Comparison of ENCODE assay signal across 11 cellular contexts in the genomic region with DNA sequence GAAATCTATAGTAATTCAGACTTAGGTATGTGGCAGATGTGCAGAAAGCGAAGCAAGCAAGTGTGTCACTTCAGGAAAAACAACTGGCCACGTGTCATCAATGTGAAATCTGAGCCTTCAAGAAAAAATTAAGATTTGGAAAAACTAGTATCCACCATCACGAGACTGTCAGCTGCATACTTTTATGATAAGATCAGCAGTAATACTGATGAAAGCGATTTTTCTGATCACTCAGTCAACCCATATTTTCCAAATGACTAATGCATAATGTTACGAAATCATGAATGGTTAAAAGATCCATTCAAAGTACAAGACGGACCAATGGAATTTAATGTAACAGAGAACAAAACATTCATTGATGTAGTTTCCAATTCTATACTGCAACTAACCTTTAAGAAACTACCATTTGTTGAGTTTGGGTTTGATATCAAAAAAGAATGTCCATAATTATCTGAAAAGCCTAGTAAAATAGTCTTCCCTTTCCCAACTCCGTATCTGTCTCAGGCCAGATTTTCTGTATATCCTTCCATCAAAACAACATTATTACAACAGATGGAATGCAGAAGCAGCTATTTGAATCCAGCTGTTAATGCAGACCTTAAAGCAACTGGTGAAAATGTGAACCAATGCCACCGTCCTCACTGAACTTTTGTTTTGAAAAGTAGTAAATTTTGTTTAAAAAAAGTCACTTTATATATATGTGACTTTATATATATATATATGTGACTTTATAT. TPM values are rescaled to one million over a fixed set of nuclear protein-coding genes. Genes with fewer than 3 reads are reported as not detected.
DNase-seq lines count a peak whose midpoint lies in the region; ATAC-seq and TF ChIP-seq lines count a peak whose summit lies in the region.
"Had no signal": no experiment of that assay in that cellular context is flagged by ENCODE, and none has a peak within 500 bp of the region (broad histone marks: within the 10 kb centered on the region; RNA-seq: fewer than 3 reads in every experiment).

No MANE protein-coding gene starts in this region.

- H4K20me1 ChIP-seq in PC-3 (ENCODE audit: low read length) (no peaks in the 10 kb centered on the region), MM.1S (ENCODE audit: insufficient read depth, low read length) (no peaks in the 10 kb centered on the region)

- H3K4me2 ChIP-seq in PC-3 (ENCODE audit: low read length) (peak overlapping the region; percentile 44), parathyroid adenoma (ENCODE audit: low read length) (peak overlapping the region; percentile 10), MM.1S (ENCODE audit: low read depth, low read length) (no peak overlapping the region)

- CTCF ChIA-PET in BJ (lab: Yijun Ruan, JAX) = interaction anchor here (0.6 to 2.2 kb wide), 8 partner anchors 9 to 751 kb away, joined by 3 to 9 read pairs (median 4); no protein-coding TSS in a partner anchor
- CTCF ChIA-PET in PC-3 (lab: Charles Lee) = no interaction called here

- H3K9ac ChIP-seq in PC-3 (ENCODE audit: low read length) (no peak overlapping the region), parathyroid adenoma (no peak overlapping the region), MM.1S (ENCODE audit: low read length) (no peak overlapping the region)

- POLR2A ChIA-PET in BJ (lab: Charles Lee) (no interaction called here), PC-3 (lab: Charles Lee; ENCODE audit: unreplicated experiment) (interaction anchor here (0.6 kb wide), 1 partner anchor 10 kb away, joined by 10 read pairs; no protein-coding TSS in a partner anchor)

- H3K27ac ChIP-seq in PC-3 (ENCODE audit: low read length) (peak overlapping the region; percentile 36; the same call in 1 of the 2 replicates), parathyroid adenoma (no peak overlapping the region), MM.1S (ENCODE audit: low read length) (no peak overlapping the region)

- peak; percentile 49 for ATAC-seq in PC-3
- ATAC-seq in HG02970 (IDR thresholded peaks at IDR 0.05; ENCODE audit: low FRiP score, unreplicated experiment) = no peak
- ATAC-seq: stimulated activated effector memory CD8-positive, alpha-beta T cell treated with anti-CD3 and anti-CD28 coated beads, Interleukin-12 subunit alpha, Interleukin-12 subunit beta, amount 100 ng/mL, for 72 hours had no signal

- no TSS peak for BruUV-seq in PC-3 (replicated peaks; lab: Mats Ljungman, UMichigan)

- intact Hi-C loops in PC-3 (cut with micrococcal nuclease) = no loop called here

- H3K27me3 ChIP-seq in BJ (ENCODE audit: control insufficient read depth, insufficient read depth, low read length) = no peaks in the 10 kb centered on the region
- H3K27me3 ChIP-seq in PC-3 (ENCODE audit: low read length) = no peaks in the 10 kb centered on the region
- no peaks in the 10 kb centered on the region for H3K27me3 ChIP-seq in parathyroid adenoma (ENCODE audit: control insufficient read depth, insufficient read depth, low read length)
- no peaks in the 10 kb centered on the region for H3K27me3 ChIP-seq in MM.1S (replicated peaks; ENCODE audit: insufficient read depth, low read length)

- H3K79me2 ChIP-seq in PC-3 (ENCODE audit: low read length) = no peaks in the 10 kb centered on the region
- no peaks in the 10 kb centered on the region for H3K79me2 ChIP-seq in parathyroid adenoma
- no peaks in the 10 kb centered on the region for H3K79me2 ChIP-seq in MM.1S (ENCODE audit: low read length)

- H3K9me2 ChIP-seq in PC-3 (replicated peaks; ENCODE audit: low read length) = no peaks in the 10 kb centered on the region
- no peaks in the 10 kb centered on the region for H3K9me2 ChIP-seq in MM.1S (replicated peaks; ENCODE audit: insufficient read depth, low read length)

- peaks cover 14% of the 10 kb centered on the region for H3K4me1 ChIP-seq in PC-3 (ENCODE audit: insufficient read depth, low read length)
- H3K4me1 ChIP-seq in parathyroid adenoma = no peaks in the 10 kb centered on the region
- no peaks in the 10 kb centered on the region for H3K4me1 ChIP-seq in MM.1S (ENCODE audit: low read length)

- H3K36me3 ChIP-seq in BJ (ENCODE audit: control insufficient read depth, insufficient read depth, low read length) (peaks cover 6% of the 10 kb centered on the region), PC-3 (ENCODE audit: low read depth, low read length) (peaks cover 23% of the 10 kb centered on the region; the same call in 1 of the 2 replicates), parathyroid adenoma (ENCODE audit: control insufficient read depth, insufficient read depth, low read length) (no peaks in the 10 kb centered on the region), MM.1S (replicated peaks; ENCODE audit: insufficient read depth, low read length) (no peaks in the 10 kb centered on the region)

- H3F3A ChIP-seq in PC-3 (ENCODE audit: low read length, unreplicated experiment) (no peaks in the 10 kb centered on the region), MM.1S (ENCODE audit: insufficient read depth, low read length) (no peaks in the 10 kb centered on the region)

- H2AFZ ChIP-seq in PC-3 (ENCODE audit: low read length) (no peak overlapping the region), parathyroid adenoma (no peak overlapping the region), MM.1S (ENCODE audit: low read length) (no peak overlapping the region)

- TF ChIP-seq CTCF in BJ (IDR thresholded peaks at IDR 0.05; ENCODE audit: insufficient read depth, low read depth, low read length) = no peak
- no peak for TF ChIP-seq CTCF in PC-3 (conservative IDR thresholded peaks at IDR 0.05; ENCODE audit: low read depth, low read length)
- no peak for TF ChIP-seq CTCF in epithelial cell of proximal tubule (conservative IDR thresholded peaks at IDR 0.05; ENCODE audit: low read depth, low read length)
- TF ChIP-seq CTCF in parathyroid adenoma (IDR thresholded peaks at IDR 0.05) = no peak
- no peak for TF ChIP-seq CTCF in MM.1S (IDR thresholded peaks at IDR 0.05; ENCODE audit: low read length)

- H3K9me3 ChIP-seq in PC-3 (ENCODE audit: low read length) (no peaks in the 10 kb centered on the region), parathyroid adenoma (ENCODE audit: control insufficient read depth, low read length) (no peaks in the 10 kb centered on the region), MM.1S (replicated peaks; ENCODE audit: insufficient read depth, low read length) (no peaks in the 10 kb centered on the region)

- peak; percentile 88 for DNase-seq in BJ (ENCODE audit: low read depth)
- peak; percentile 93 for DNase-seq in PC-3
- peak; percentile 93 for DNase-seq in epithelial cell of proximal tubule (ENCODE audit: low read depth)
- no peak for DNase-seq in NCI-H510A (lab: John Stamatoyannopoulos, UW)
- DNase-seq in RPMI8226 = no peak
- DNase-seq in MM.1S = no peak
- DNase-seq: activated gamma-delta T cell treated with Interleukin-2 at 50 U/mL for 16 hours, DND-41 had no signal

- H3K4me3 ChIP-seq in BJ (ENCODE audit: low read depth, low read length) (no peak overlapping the region), PC-3 (ENCODE audit: low read length) (no peak overlapping the region), epithelial cell of proximal tubule (ENCODE audit: low read depth, low read length) (no peak overlapping the region), parathyroid adenoma (ENCODE audit: low read depth, low read length) (no peak overlapping the region), MM.1S (ENCODE audit: low read length) (no peak overlapping the region)

RNA-seq across cellular contexts. Expression of a gene that starts 17.0 kb away (rescaled TPM):
- polyA plus RNA-seq in BJ (2011; rRNA removed) = 0.15 and 0.16 TPM in 2 replicates
- 0.09 and 0.31 TPM in 2 replicates for polyA minus RNA-seq in BJ (2011; rRNA and poly(A)+ RNA removed)
- total RNA-seq in PC-3 (2014; rRNA removed) = 1.3 and 1.5 TPM in 2 replicates
- total RNA-seq in epithelial cell of proximal tubule = 3.0 and 4.7 TPM in 2 replicates

RNA-seq across cellular contexts. Expression of a gene that starts 30.5 kb away (rescaled TPM):
- 29.1 and 32.0 TPM in 2 replicates for polyA plus RNA-seq in BJ (2011; rRNA removed)
- polyA minus RNA-seq in BJ (2011; rRNA and poly(A)+ RNA removed) = 29.1 and 31.4 TPM in 2 replicates
- total RNA-seq in PC-3 (2014; rRNA removed) (15.8 and 16.1 TPM in 2 replicates), epithelial cell of proximal tubule (25.4 and 38.3 TPM in 2 replicates)

Comparison
In these comparisons a context has a peak if more than half of its experiments do, and no peak if none do; other contexts are left out.
1. DNase-seq: peak in BJ (single experiment), PC-3 (single experiment) and epithelial cell of proximal tubule (single experiment); none in NCI-H510A (single experiment), RPMI8226 (single experiment) and MM.1S (single experiment).